2 cellular contexts compared by ENCODE assay signal in genomic region chr6:151081658-151082057, GRCh38.
TF ChIP-seq lines count a peak whose summit lies in the region.

No MANE protein-coding gene starts in this region.

TF ChIP-seq in SK-N-SH treated with all-trans-retinoic acid at 6 μM for 48 hours, 23 proteins besides CTCF, POLR2A, EP300 and RAD21 (continued from another document):
- TF ChIP-seq, protein P1, sequence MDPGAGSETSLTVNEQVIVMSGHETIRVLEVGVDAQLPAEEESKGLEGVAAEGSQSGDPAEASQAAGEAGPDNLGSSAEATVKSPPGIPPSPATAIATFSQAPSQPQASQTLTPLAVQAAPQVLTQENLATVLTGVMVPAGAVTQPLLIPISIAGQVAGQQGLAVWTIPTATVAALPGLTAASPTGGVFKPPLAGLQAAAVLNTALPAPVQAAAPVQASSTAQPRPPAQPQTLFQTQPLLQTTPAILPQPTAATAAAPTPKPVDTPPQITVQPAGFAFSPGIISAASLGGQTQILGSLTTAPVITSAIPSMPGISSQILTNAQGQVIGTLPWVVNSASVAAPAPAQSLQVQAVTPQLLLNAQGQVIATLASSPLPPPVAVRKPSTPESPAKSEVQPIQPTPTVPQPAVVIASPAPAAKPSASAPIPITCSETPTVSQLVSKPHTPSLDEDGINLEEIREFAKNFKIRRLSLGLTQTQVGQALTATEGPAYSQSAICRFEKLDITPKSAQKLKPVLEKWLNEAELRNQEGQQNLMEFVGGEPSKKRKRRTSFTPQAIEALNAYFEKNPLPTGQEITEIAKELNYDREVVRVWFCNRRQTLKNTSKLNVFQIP (CRISPR knock-in tag; IDR thresholded peaks at IDR 0.05; ENCODE audit: borderline replicate concordance, low read depth) = no peak
- TF ChIP-seq TOX (CRISPR knock-in tag; IDR thresholded peaks at IDR 0.05; ENCODE audit: borderline replicate concordance) (no peak), SNAI2 (CRISPR knock-in tag; IDR thresholded peaks at IDR 0.05) (no peak), TSHZ2 (CRISPR knock-in tag; IDR thresholded peaks at IDR 0.05) (no peak), RARB (CRISPR knock-in tag; IDR thresholded peaks at IDR 0.05) (no peak), ZFP30 (CRISPR knock-in tag; IDR thresholded peaks at IDR 0.05) (no peak), ZNF565 (CRISPR knock-in tag; conservative IDR thresholded peaks at IDR 0.05; ENCODE audit: low read depth) (no peak), ISL1 (CRISPR knock-in tag; IDR thresholded peaks at IDR 0.05) (no peak), PPARA (CRISPR knock-in tag; IDR thresholded peaks at IDR 0.05; ENCODE audit: borderline replicate concordance) (no peak)
- TF ChIP-seq, protein P2, sequence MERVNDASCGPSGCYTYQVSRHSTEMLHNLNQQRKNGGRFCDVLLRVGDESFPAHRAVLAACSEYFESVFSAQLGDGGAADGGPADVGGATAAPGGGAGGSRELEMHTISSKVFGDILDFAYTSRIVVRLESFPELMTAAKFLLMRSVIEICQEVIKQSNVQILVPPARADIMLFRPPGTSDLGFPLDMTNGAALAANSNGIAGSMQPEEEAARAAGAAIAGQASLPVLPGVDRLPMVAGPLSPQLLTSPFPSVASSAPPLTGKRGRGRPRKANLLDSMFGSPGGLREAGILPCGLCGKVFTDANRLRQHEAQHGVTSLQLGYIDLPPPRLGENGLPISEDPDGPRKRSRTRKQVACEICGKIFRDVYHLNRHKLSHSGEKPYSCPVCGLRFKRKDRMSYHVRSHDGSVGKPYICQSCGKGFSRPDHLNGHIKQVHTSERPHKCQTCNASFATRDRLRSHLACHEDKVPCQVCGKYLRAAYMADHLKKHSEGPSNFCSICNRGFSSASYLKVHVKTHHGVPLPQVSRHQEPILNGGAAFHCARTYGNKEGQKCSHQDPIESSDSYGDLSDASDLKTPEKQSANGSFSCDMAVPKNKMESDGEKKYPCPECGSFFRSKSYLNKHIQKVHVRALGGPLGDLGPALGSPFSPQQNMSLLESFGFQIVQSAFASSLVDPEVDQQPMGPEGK (CRISPR knock-in tag; IDR thresholded peaks at IDR 0.05; ENCODE audit: borderline replicate concordance) = no peak

TF ChIP-seq in SK-N-SH, 30 proteins besides CTCF, POLR2A, EP300 and RAD21 (continued from another document):
- TF ChIP-seq, protein P3, sequence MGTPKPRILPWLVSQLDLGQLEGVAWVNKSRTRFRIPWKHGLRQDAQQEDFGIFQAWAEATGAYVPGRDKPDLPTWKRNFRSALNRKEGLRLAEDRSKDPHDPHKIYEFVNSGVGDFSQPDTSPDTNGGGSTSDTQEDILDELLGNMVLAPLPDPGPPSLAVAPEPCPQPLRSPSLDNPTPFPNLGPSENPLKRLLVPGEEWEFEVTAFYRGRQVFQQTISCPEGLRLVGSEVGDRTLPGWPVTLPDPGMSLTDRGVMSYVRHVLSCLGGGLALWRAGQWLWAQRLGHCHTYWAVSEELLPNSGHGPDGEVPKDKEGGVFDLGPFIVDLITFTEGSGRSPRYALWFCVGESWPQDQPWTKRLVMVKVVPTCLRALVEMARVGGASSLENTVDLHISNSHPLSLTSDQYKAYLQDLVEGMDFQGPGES (IDR thresholded peaks at IDR 0.05; ENCODE audit: low read depth, low read length) = no peak
- no peak for TF ChIP-seq FOXJ3 (CRISPR knock-in tag; IDR thresholded peaks at IDR 0.05)
- no peak for TF ChIP-seq FOSL2 (IDR thresholded peaks at IDR 0.05; ENCODE audit: borderline replicate concordance, low read depth)
- TF ChIP-seq, protein P4, sequence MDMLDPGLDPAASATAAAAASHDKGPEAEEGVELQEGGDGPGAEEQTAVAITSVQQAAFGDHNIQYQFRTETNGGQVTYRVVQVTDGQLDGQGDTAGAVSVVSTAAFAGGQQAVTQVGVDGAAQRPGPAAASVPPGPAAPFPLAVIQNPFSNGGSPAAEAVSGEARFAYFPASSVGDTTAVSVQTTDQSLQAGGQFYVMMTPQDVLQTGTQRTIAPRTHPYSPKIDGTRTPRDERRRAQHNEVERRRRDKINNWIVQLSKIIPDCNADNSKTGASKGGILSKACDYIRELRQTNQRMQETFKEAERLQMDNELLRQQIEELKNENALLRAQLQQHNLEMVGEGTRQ (IDR thresholded peaks at IDR 0.05; ENCODE audit: borderline replicate concordance, low read depth, low read length) = no peak
- TF ChIP-seq JUND (IDR thresholded peaks at IDR 0.05) = no peak
- TF ChIP-seq RCOR1 (IDR thresholded peaks at IDR 0.05; ENCODE audit: low read length) = no peak
- TF ChIP-seq, protein P5, sequence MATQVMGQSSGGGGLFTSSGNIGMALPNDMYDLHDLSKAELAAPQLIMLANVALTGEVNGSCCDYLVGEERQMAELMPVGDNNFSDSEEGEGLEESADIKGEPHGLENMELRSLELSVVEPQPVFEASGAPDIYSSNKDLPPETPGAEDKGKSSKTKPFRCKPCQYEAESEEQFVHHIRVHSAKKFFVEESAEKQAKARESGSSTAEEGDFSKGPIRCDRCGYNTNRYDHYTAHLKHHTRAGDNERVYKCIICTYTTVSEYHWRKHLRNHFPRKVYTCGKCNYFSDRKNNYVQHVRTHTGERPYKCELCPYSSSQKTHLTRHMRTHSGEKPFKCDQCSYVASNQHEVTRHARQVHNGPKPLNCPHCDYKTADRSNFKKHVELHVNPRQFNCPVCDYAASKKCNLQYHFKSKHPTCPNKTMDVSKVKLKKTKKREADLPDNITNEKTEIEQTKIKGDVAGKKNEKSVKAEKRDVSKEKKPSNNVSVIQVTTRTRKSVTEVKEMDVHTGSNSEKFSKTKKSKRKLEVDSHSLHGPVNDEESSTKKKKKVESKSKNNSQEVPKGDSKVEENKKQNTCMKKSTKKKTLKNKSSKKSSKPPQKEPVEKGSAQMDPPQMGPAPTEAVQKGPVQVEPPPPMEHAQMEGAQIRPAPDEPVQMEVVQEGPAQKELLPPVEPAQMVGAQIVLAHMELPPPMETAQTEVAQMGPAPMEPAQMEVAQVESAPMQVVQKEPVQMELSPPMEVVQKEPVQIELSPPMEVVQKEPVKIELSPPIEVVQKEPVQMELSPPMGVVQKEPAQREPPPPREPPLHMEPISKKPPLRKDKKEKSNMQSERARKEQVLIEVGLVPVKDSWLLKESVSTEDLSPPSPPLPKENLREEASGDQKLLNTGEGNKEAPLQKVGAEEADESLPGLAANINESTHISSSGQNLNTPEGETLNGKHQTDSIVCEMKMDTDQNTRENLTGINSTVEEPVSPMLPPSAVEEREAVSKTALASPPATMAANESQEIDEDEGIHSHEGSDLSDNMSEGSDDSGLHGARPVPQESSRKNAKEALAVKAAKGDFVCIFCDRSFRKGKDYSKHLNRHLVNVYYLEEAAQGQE (IDR thresholded peaks at IDR 0.05; ENCODE audit: low read depth, low read length) = no peak
- TF ChIP-seq CHD2 (IDR thresholded peaks at IDR 0.05; ENCODE audit: low read length, partially characterized antibody) = no peak
- TF ChIP-seq NRF1 (IDR thresholded peaks at IDR 0.05; ENCODE audit: low read depth, low read length) = no peak
- no peak for TF ChIP-seq PBX3 (IDR thresholded peaks at IDR 0.05)
- no peak for TF ChIP-seq FOXM1 (IDR thresholded peaks at IDR 0.05; ENCODE audit: low read depth)
- TF ChIP-seq RXRA (IDR thresholded peaks at IDR 0.05; ENCODE audit: borderline replicate concordance, low read depth) = no peak
- TF ChIP-seq TEAD4 (IDR thresholded peaks at IDR 0.05; ENCODE audit: borderline replicate concordance, insufficient read depth) = no peak
- TF ChIP-seq, protein P6, sequence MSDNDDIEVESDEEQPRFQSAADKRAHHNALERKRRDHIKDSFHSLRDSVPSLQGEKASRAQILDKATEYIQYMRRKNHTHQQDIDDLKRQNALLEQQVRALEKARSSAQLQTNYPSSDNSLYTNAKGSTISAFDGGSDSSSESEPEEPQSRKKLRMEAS (IDR thresholded peaks at IDR 0.05; ENCODE audit: low read depth) = no peak
TF ChIP-seq in SK-N-SH: peak in this region for 0.
